18 cellular contexts compared by ENCODE assay signal in genomic region chr17:73713136-73713535, GRCh38.
DNase-seq lines count a peak whose midpoint lies in the region; ATAC-seq and TF ChIP-seq lines count a peak whose summit lies in the region.
"Had no signal": no experiment of that assay in that cellular context is flagged by ENCODE, and none has a peak within 500 bp of the region (broad histone marks: within the 10 kb centered on the region; RNA-seq: fewer than 3 reads in every experiment).

No MANE protein-coding gene starts in this region.

- no peak overlapping the region for H3K4me3 Mint-ChIP-seq in glutamatergic neuron (ENCODE audit: unreplicated experiment)

- H3K27me3 ChIP-seq in WERI-Rb-1 (ENCODE audit: insufficient read depth, low read depth, severe bottlenecking) (no peaks in the 10 kb centered on the region), spleen (replicated peaks in 1 of 7) (peaks cover 0 to 34% (median 0%) of the 10 kb centered on the region in 7 donors), esophagus squamous epithelium (peaks cover 0 to 75% (median 0%) of the 10 kb centered on the region in 4 donors), heart right ventricle (peaks cover 0 to 46% (median 27%) of the 10 kb centered on the region in 7 donors)

- peaks cover 15 to 30% (median 19%) of the 10 kb centered on the region in 6 donors for H3K4me1 ChIP-seq in spleen
- H3K4me1 ChIP-seq in esophagus squamous epithelium = peaks cover 0 to 11% (median 0%) of the 10 kb centered on the region in 3 donors
- H3K4me1 ChIP-seq in heart right ventricle = peaks cover 0 to 10% (median 5%) of the 10 kb centered on the region in 9 donors
- H3K4me1 ChIP-seq: A549, SJSA1 had no signal

- no peak for ATAC-seq in heart right ventricle
- ATAC-seq: HCT116 had no signal

- H3K9me3 Mint-ChIP-seq in glutamatergic neuron (ENCODE audit: unreplicated experiment) = peaks cover 12% of the 10 kb centered on the region

- H3K4me3 ChIP-seq in WERI-Rb-1 (ENCODE audit: low read depth, low read length) (no peak overlapping the region), spleen (no peak overlapping the region), esophagus squamous epithelium (no peak overlapping the region), heart right ventricle (no peak overlapping the region)
- H3K4me3 ChIP-seq: A549, SJSA1 had no signal

- no peaks in the 10 kb centered on the region for H3K36me3 Mint-ChIP-seq in glutamatergic neuron (ENCODE audit: unreplicated experiment)

- DNase-seq in NCI-H82 (lab: John Stamatoyannopoulos, UW) (peak; percentile 27), NCI-H82 treated with DMSO at 0.1 percent for 48 hours (lab: John Stamatoyannopoulos, UW; ENCODE audit: unreplicated experiment) (no peak), WERI-Rb-1 (peak; percentile 78), glutamatergic neuron (peak; percentile 40), spleen (peak; percentile 66), esophagus squamous epithelium (lab: John Stamatoyannopoulos, UW) (no peak), heart right ventricle (no peak)
- DNase-seq in activated effector memory CD4-positive, alpha-beta T cell treated with anti-CD3 and anti-CD28 coated beads, Interleukin-2, amount 50 U/mL, for 16 hours = no peak
- DNase-seq: DMS53, NCI-H1048, NCI-H1694, NCI-H510A treated with DMSO at 0.1 percent for 48 hours, OCI-M1, RPMI8226 had no signal

- TF ChIP-seq CTCF in WERI-Rb-1 (IDR thresholded peaks at IDR 0.05; ENCODE audit: low read depth, low read length) (peak; percentile 69), glutamatergic neuron (IDR thresholded peaks at IDR 0.05; ENCODE audit: partially characterized antibody, unreplicated experiment) (no peak), spleen (IDR thresholded peaks at IDR 0.05 in 8 of 11, conservative IDR thresholded peaks at IDR 0.05 in 3 of 11) (no peak), esophagus squamous epithelium (IDR thresholded peaks at IDR 0.05) (no peak), heart right ventricle (IDR thresholded peaks at IDR 0.05) (peak in 1 of 9 donors; percentile 5)

- H3K9me3 ChIP-seq in WERI-Rb-1 (ENCODE audit: severe bottlenecking) = no peaks in the 10 kb centered on the region
- H3K9me3 ChIP-seq in spleen = no peaks in the 10 kb centered on the region
- no peaks in the 10 kb centered on the region for H3K9me3 ChIP-seq in esophagus squamous epithelium
- H3K9me3 ChIP-seq in heart right ventricle = no peaks in the 10 kb centered on the region
- H3K9me3 ChIP-seq: A549, SJSA1 had no signal

- no peak for TF ChIP-seq POLR2A in spleen (IDR thresholded peaks at IDR 0.05)
- TF ChIP-seq POLR2A in esophagus squamous epithelium (IDR thresholded peaks at IDR 0.05) = no peak

- H3K27ac Mint-ChIP-seq in glutamatergic neuron (ENCODE audit: unreplicated experiment) = no peak overlapping the region

- H3K4me1 Mint-ChIP-seq in glutamatergic neuron (ENCODE audit: low read depth, unreplicated experiment) = peaks cover 37% of the 10 kb centered on the region

- intact Hi-C loops in spleen (cut with DNase I; ENCODE audit: low total_unique reads) (no loop called here), esophagus squamous epithelium (cut with DNase I) (no loop called here), heart right ventricle (cut with DNase I) (loop anchor here in 2 of 10 donors (2.0 to 10.0 kb wide), 2 partner anchors 58 to 284 kb away; no protein-coding TSS in a partner anchor)

- peak overlapping the region; percentile 25 for H3K27ac ChIP-seq in WERI-Rb-1
- no peak overlapping the region for H3K27ac ChIP-seq in spleen
- no peak overlapping the region for H3K27ac ChIP-seq in esophagus squamous epithelium
- no peak overlapping the region for H3K27ac ChIP-seq in heart right ventricle
- H3K27ac ChIP-seq: A549, C4-2B, SJSA1 had no signal

- H3K36me3 ChIP-seq in WERI-Rb-1 = no peaks in the 10 kb centered on the region
- H3K36me3 ChIP-seq in spleen = no peaks in the 10 kb centered on the region
- no peaks in the 10 kb centered on the region for H3K36me3 ChIP-seq in esophagus squamous epithelium
- no peaks in the 10 kb centered on the region for H3K36me3 ChIP-seq in heart right ventricle
- H3K36me3 ChIP-seq: SJSA1 had no signal

- H3K27me3 Mint-ChIP-seq in glutamatergic neuron (ENCODE audit: unreplicated experiment) = peaks cover 7% of the 10 kb centered on the region

- WGBS in spleen, 5 donors = 50 to 62% (median 61%) methylated on average over 9 of the region's 9 CpGs
- WGBS in esophagus squamous epithelium, 2 donors = 8 to 25% methylated on average over 2 to 8 of the region's 9 CpGs
- 32 to 37% methylated on average over 9 of the region's 9 CpGs for WGBS in heart right ventricle, 2 donors

Comparison
In these comparisons a context has a peak if more than half of its experiments do, and no peak if none do; other contexts are left out.
1. DNase-seq: peak in NCI-H82 (single experiment), WERI-Rb-1 (single experiment), glutamatergic neuron (single experiment) and spleen (single experiment); none in NCI-H82 treated with DMSO at 0.1 percent for 48 hours (single experiment), esophagus squamous epithelium (single experiment), heart right ventricle (0 of 2) and activated effector memory CD4-positive, alpha-beta T cell treated with anti-CD3 and anti-CD28 coated beads, Interleukin-2, amount 50 U/mL, for 16 hours (single experiment).